Comparison of ENCODE assay signal across 21 cellular contexts in the genomic region with DNA sequence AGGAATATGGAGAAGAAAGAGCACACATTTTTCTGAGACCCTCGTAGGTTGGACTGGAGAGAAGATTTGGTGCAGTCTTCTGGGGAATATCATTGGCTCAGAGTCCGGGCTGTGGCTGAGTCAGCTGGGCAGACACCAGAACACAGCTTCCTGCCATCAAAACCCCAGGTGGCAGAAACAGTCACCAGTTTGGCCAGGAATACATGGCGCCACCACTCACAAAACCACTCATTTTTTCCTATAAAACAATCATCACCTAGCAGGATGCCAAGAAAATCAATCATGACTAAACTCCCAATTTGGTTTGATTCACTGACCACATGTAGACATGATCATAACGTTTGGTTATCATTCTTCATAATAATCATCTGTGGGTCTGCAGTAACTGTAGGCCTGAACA.
A peak's percentile ranks its signal among the peaks of the same experiment; 100 is the strongest.
DNase-seq lines count a peak whose midpoint lies in the region; TF ChIP-seq lines count a peak whose summit lies in the region.
"Had no signal": no experiment of that assay in that cellular context is flagged by ENCODE, and none has a peak within 500 bp of the region (broad histone marks: within the 10 kb centered on the region; RNA-seq: fewer than 3 reads in every experiment).

No MANE protein-coding gene starts in this region.

- no peak overlapping the region for H3K4me3 ChIP-seq in lower leg skin (ENCODE audit: low read depth, poor library complexity, severe bottlenecking)
- H3K4me3 ChIP-seq: K562, lung, tibial nerve had no signal

- TF ChIP-seq POLR2A in lower leg skin (IDR thresholded peaks at IDR 0.05) = no peak

- intact Hi-C loops in lower leg skin (cut with DNase I; ENCODE audit: low total_unique reads) = no loop called here

- H3K4me3 Mint-ChIP-seq in activated T-cell treated with anti-CD3 and anti-CD28 coated beads, Interleukin-2, amount 50 U/mL, for 24 hours = no peak overlapping the region
- H3K4me3 Mint-ChIP-seq: endodermal cell; natural killer cell; stimulated activated memory B cell treated with anti-CD40 and anti-IgM and Interleukin-4, amounts not matched to agents 10 μg/mL and 1 μg/mL and 100 μg/mL, for 72 hours had no signal

- no peaks in the 10 kb centered on the region for H3K36me3 Mint-ChIP-seq in activated T-cell treated with anti-CD3 and anti-CD28 coated beads, Interleukin-2, amount 50 U/mL, for 24 hours (ENCODE audit: low read depth)
- H3K36me3 Mint-ChIP-seq: natural killer cell; stimulated activated memory B cell treated with anti-CD40 and anti-IgM and Interleukin-4, amounts not matched to agents 10 μg/mL and 1 μg/mL and 100 μg/mL, for 72 hours had no signal

- DNase-seq in AG20443 (ENCODE audit: low spot score) (peak; percentile 79), H4 (ENCODE audit: low spot score) (peak; percentile 39), NCI-H446 treated with DMSO at 0.1 percent for 48 hours (lab: John Stamatoyannopoulos, UW) (peak; percentile 98), fibroblast of the conjunctiva (ENCODE audit: low read depth) (peak; percentile 5), globus pallidus (ENCODE audit: low spot score) (no peak), HPDE6-E6E7 (ENCODE audit: extremely low spot score) (no peak), lower leg skin (ENCODE audit: low spot score in 2 of 2) (no peak)
- DNase-seq in activated T-cell treated with anti-CD3 and anti-CD28 coated beads, Interleukin-2, amount 50 U/mL, for 24 hours = no peak
- DNase-seq: activated CD4-positive, alpha-beta T cell treated with anti-CD3 and anti-CD28 coated beads, Interleukin-2, amount 50 U/mL, for 1 hour; activated T-cell treated with anti-CD3 and anti-CD28 coated beads, Interleukin-2, amount 50 U/mL, for 48 hours; C1 segment of cervical spinal cord; cerebellar nuclear complex; DMS153; endodermal cell; natural killer cell; NCI-H524; OCI-M1 had no signal

- H3K27me3 Mint-ChIP-seq in activated T-cell treated with anti-CD3 and anti-CD28 coated beads, Interleukin-2, amount 50 U/mL, for 24 hours = no peaks in the 10 kb centered on the region
- H3K27me3 Mint-ChIP-seq: stimulated activated memory B cell treated with anti-CD40 and anti-IgM and Interleukin-4, amounts not matched to agents 10 μg/mL and 1 μg/mL and 100 μg/mL, for 72 hours had no signal

- no peak for TF ChIP-seq CTCF in lower leg skin (IDR thresholded peaks at IDR 0.05)

- WGBS in lower leg skin, 2 donors = 14 to 34% methylated on average over 4 of the region's 4 CpGs

- H3K27ac Mint-ChIP-seq in activated T-cell treated with anti-CD3 and anti-CD28 coated beads, Interleukin-2, amount 50 U/mL, for 24 hours = no peak overlapping the region
- H3K27ac Mint-ChIP-seq: endodermal cell; natural killer cell; stimulated activated memory B cell treated with anti-CD40 and anti-IgM and Interleukin-4, amounts not matched to agents 10 μg/mL and 1 μg/mL and 100 μg/mL, for 72 hours had no signal

- H3K4me1 Mint-ChIP-seq in activated T-cell treated with anti-CD3 and anti-CD28 coated beads, Interleukin-2, amount 50 U/mL, for 24 hours (ENCODE audit: low read depth) = no peaks in the 10 kb centered on the region
- H3K4me1 Mint-ChIP-seq: natural killer cell; stimulated activated memory B cell treated with anti-CD40 and anti-IgM and Interleukin-4, amounts not matched to agents 10 μg/mL and 1 μg/mL and 100 μg/mL, for 72 hours had no signal

- no peaks in the 10 kb centered on the region for H3K9me3 Mint-ChIP-seq in activated T-cell treated with anti-CD3 and anti-CD28 coated beads, Interleukin-2, amount 50 U/mL, for 24 hours
- H3K9me3 Mint-ChIP-seq: endodermal cell had no signal

Comparison
In these comparisons a context has a peak if more than half of its experiments do, and no peak if none do; other contexts are left out.
1. DNase-seq: peak in AG20443 (single experiment), H4 (single experiment), NCI-H446 treated with DMSO at 0.1 percent for 48 hours (single experiment) and fibroblast of the conjunctiva (single experiment); none in globus pallidus (single experiment), HPDE6-E6E7 (single experiment), lower leg skin (0 of 2) and activated T-cell treated with anti-CD3 and anti-CD28 coated beads, Interleukin-2, amount 50 U/mL, for 24 hours (single experiment).